1 cellular context compared by ENCODE assay signal in genomic region chr7:131105803-131106680, GRCh38.
TF ChIP-seq lines count a peak whose summit lies in the region.

No MANE protein-coding gene starts in this region.

TF ChIP-seq in HepG2, 621 proteins besides CTCF, POLR2A, EP300 and RAD21 (continued from another document and continues in another):
- no peak for TF ChIP-seq HNF1A (IDR thresholded peaks at IDR 0.05; ENCODE audit: low read depth)
- no peak for TF ChIP-seq HNF1A (CRISPR knock-in tag; IDR thresholded peaks at IDR 0.05; ENCODE audit: borderline replicate concordance)
- TF ChIP-seq PRDM10 (CRISPR knock-in tag; IDR thresholded peaks at IDR 0.05; ENCODE audit: low read depth), result 0 out of 2 replicates have a peak, but pooled peaks have one; percentile 29
- TF ChIP-seq ZBTB4 (CRISPR knock-in tag; IDR thresholded peaks at IDR 0.05; ENCODE audit: borderline replicate concordance), result no peak
- TF ChIP-seq ZFP1 (CRISPR knock-in tag; IDR thresholded peaks at IDR 0.05), result no peak
- TF ChIP-seq TFDP2 (CRISPR knock-in tag; IDR thresholded peaks at IDR 0.05), result no peak
- TF ChIP-seq ZNF512B (CRISPR knock-in tag; IDR thresholded peaks at IDR 0.05; ENCODE audit: borderline replicate concordance), result 0 out of 2 replicates have a peak, but pooled peaks have one; percentile 52
- peak; percentile 92 for TF ChIP-seq HDAC1 (CRISPR knock-in tag; IDR thresholded peaks at IDR 0.05)
- TF ChIP-seq ZNF574 (CRISPR knock-in tag; IDR thresholded peaks at IDR 0.05), result peak; percentile 44; the same call in 1 of the 2 replicates
- TF ChIP-seq STAT6 (CRISPR knock-in tag; IDR thresholded peaks at IDR 0.05; ENCODE audit: borderline replicate concordance), result no peak
- no peak for TF ChIP-seq SRSF9 (IDR thresholded peaks at IDR 0.05; ENCODE audit: borderline replicate concordance, insufficient read depth, low read depth, low read length, poor library complexity, severe bottlenecking)
- TF ChIP-seq TP53 (CRISPR knock-in tag; conservative IDR thresholded peaks at IDR 0.05), result no peak
- no peak for TF ChIP-seq TBX3 (IDR thresholded peaks at IDR 0.05; ENCODE audit: borderline replicate concordance)
- no peak for TF ChIP-seq ZNF577 (CRISPR knock-in tag; IDR thresholded peaks at IDR 0.05; ENCODE audit: borderline replicate concordance, low read depth)
- no peak; the same call in 1 of the 2 replicates for TF ChIP-seq KMT2A (CRISPR knock-in tag; IDR thresholded peaks at IDR 0.05)
- no peak for TF ChIP-seq RELA (CRISPR knock-in tag; IDR thresholded peaks at IDR 0.05)
- TF ChIP-seq ZFP90 (CRISPR knock-in tag; IDR thresholded peaks at IDR 0.05; ENCODE audit: borderline replicate concordance), result peak; percentile 87; the same call in 1 of the 2 replicates
- TF ChIP-seq HDAC6 (IDR thresholded peaks at IDR 0.05; ENCODE audit: low read depth, low read length), result no peak
- no peak for TF ChIP-seq KDM4B (CRISPR knock-in tag; IDR thresholded peaks at IDR 0.05)
- TF ChIP-seq ZNF282 (IDR thresholded peaks at IDR 0.05; ENCODE audit: partially characterized antibody), result no peak
- TF ChIP-seq ZBTB43 (CRISPR knock-in tag; conservative IDR thresholded peaks at IDR 0.05), result peak; percentile 27; the same call in 1 of the 2 replicates
- TF ChIP-seq ZNF446 (CRISPR knock-in tag; IDR thresholded peaks at IDR 0.05), result 0 out of 2 replicates have a peak, but pooled peaks have one; percentile 64
- no peak for TF ChIP-seq ZNF83 (CRISPR knock-in tag; IDR thresholded peaks at IDR 0.05; ENCODE audit: borderline replicate concordance)
